1 cellular context compared by ENCODE assay signal in the genomic region with DNA sequence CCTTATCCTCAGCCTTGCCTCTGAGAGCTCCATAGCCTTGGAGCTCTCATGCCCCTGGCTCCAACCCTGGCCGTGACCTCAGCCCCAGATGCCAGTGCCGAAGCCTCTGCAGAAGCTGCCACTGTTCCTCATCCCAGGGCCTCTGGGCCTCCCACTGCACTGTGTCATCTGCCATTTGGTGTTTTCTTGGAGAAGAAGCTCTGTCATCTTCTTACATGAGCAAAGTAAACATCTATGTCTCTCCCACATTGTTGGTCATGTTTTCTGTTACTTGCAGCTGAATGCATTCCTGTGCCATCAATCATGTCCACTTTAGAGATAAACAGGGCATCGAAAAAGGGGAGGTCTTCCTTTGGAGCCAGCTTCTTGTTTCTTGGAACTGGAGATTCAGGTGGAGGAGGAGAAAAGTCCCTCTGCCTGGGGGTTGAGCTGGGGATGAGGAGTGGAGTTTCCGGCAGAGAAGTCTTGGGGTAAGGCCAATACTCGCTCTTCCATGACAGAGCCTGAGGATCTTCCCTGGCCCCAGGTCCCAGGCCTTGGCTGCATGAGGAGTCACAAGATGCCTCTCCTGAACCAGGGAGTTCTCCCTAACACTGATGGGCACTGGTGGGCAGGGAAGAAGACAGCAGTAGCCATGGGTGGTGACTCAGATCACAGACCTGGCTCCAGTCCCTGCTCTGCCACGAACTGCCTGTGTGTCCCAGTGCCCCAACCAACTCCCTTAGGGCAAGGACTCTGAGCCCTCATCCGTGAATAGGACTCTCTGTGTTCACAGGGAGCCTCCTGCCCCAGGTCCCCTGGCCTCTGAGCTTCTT.
A peak's percentile ranks its signal among the peaks of the same experiment; 100 is the strongest.
TF ChIP-seq lines count a peak whose summit lies in the region.

No MANE protein-coding gene starts in this region.

TF ChIP-seq in HepG2, 621 proteins besides CTCF, POLR2A, EP300 and RAD21 (continued from another document):
- 0 out of 2 replicates have a peak, but pooled peaks have one; percentile 12 for TF ChIP-seq SAP130 (CRISPR knock-in tag; IDR thresholded peaks at IDR 0.05; ENCODE audit: low read depth)
- peak; percentile 35; the same call in 1 of the 2 replicates for TF ChIP-seq SALL1 (CRISPR knock-in tag; IDR thresholded peaks at IDR 0.05)
- TF ChIP-seq ZFP37 (CRISPR knock-in tag; IDR thresholded peaks at IDR 0.05; ENCODE audit: borderline replicate concordance), result no peak
- no peak for TF ChIP-seq NR2F6 (IDR thresholded peaks at IDR 0.05)
- TF ChIP-seq NR2F6 (CRISPR knock-in tag; IDR thresholded peaks at IDR 0.05), result peak; percentile 27; the same call in 1 of the 2 replicates
- TF ChIP-seq NCOA5 (CRISPR knock-in tag; IDR thresholded peaks at IDR 0.05), result no peak
- no peak for TF ChIP-seq MAFG (CRISPR knock-in tag; IDR thresholded peaks at IDR 0.05)
- TF ChIP-seq RXRA (CRISPR knock-in tag; IDR thresholded peaks at IDR 0.05), result peak; percentile 32; the same call in 1 of the 2 replicates
- TF ChIP-seq, protein P1, sequence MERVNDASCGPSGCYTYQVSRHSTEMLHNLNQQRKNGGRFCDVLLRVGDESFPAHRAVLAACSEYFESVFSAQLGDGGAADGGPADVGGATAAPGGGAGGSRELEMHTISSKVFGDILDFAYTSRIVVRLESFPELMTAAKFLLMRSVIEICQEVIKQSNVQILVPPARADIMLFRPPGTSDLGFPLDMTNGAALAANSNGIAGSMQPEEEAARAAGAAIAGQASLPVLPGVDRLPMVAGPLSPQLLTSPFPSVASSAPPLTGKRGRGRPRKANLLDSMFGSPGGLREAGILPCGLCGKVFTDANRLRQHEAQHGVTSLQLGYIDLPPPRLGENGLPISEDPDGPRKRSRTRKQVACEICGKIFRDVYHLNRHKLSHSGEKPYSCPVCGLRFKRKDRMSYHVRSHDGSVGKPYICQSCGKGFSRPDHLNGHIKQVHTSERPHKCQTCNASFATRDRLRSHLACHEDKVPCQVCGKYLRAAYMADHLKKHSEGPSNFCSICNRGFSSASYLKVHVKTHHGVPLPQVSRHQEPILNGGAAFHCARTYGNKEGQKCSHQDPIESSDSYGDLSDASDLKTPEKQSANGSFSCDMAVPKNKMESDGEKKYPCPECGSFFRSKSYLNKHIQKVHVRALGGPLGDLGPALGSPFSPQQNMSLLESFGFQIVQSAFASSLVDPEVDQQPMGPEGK (CRISPR knock-in tag; IDR thresholded peaks at IDR 0.05), result peak; percentile 31; the same call in 1 of the 2 replicates
- TF ChIP-seq, protein P2, sequence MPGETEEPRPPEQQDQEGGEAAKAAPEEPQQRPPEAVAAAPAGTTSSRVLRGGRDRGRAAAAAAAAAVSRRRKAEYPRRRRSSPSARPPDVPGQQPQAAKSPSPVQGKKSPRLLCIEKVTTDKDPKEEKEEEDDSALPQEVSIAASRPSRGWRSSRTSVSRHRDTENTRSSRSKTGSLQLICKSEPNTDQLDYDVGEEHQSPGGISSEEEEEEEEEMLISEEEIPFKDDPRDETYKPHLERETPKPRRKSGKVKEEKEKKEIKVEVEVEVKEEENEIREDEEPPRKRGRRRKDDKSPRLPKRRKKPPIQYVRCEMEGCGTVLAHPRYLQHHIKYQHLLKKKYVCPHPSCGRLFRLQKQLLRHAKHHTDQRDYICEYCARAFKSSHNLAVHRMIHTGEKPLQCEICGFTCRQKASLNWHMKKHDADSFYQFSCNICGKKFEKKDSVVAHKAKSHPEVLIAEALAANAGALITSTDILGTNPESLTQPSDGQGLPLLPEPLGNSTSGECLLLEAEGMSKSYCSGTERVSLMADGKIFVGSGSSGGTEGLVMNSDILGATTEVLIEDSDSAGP (CRISPR knock-in tag; IDR thresholded peaks at IDR 0.05; ENCODE audit: borderline replicate concordance), result 0 out of 2 replicates have a peak, but pooled peaks have one; percentile 20
- TF ChIP-seq BRCA1 (CRISPR knock-in tag; IDR thresholded peaks at IDR 0.05), result no peak
- TF ChIP-seq FOSL2 (CRISPR knock-in tag; IDR thresholded peaks at IDR 0.05), result peak; percentile 53; the same call in 1 of the 2 replicates
- peak; percentile 62 for TF ChIP-seq HMG20A (CRISPR knock-in tag; IDR thresholded peaks at IDR 0.05; ENCODE audit: borderline replicate concordance)
- TF ChIP-seq ZNF644 (CRISPR knock-in tag; IDR thresholded peaks at IDR 0.05; ENCODE audit: low read depth), result peak; percentile 58; the same call in 1 of the 2 replicates
- TF ChIP-seq, protein P3, sequence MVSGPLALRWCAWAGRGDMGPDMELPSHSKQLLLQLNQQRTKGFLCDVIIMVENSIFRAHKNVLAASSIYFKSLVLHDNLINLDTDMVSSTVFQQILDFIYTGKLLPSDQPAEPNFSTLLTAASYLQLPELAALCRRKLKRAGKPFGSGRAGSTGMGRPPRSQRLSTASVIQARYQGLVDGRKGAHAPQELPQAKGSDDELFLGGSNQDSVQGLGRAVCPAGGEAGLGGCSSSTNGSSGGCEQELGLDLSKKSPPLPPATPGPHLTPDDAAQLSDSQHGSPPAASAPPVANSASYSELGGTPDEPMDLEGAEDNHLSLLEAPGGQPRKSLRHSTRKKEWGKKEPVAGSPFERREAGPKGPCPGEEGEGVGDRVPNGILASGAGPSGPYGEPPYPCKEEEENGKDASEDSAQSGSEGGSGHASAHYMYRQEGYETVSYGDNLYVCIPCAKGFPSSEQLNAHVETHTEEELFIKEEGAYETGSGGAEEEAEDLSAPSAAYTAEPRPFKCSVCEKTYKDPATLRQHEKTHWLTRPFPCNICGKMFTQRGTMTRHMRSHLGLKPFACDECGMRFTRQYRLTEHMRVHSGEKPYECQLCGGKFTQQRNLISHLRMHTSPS (CRISPR knock-in tag; IDR thresholded peaks at IDR 0.05; ENCODE audit: low read depth), result peak; percentile 67; the same call in 1 of the 2 replicates
- peak; percentile 28; the same call in 1 of the 2 replicates for TF ChIP-seq ZMYM3 (CRISPR knock-in tag; IDR thresholded peaks at IDR 0.05)
- TF ChIP-seq FOXA1 (IDR thresholded peaks at IDR 0.05), result no peak
- peak; percentile 67 for TF ChIP-seq FOXA1 (CRISPR knock-in tag; IDR thresholded peaks at IDR 0.05)
- no peak for TF ChIP-seq NFKBIZ (CRISPR knock-in tag; IDR thresholded peaks at IDR 0.05)
- TF ChIP-seq SOX13 (IDR thresholded peaks at IDR 0.05), result peak; percentile 16; the same call in 1 of the 2 replicates
- peak in 1 of 2 experiments; percentile 44; a peak in 1 of 4 replicates for TF ChIP-seq SOX13 (CRISPR knock-in tag; conservative IDR thresholded peaks at IDR 0.05 in 1 of 2, IDR thresholded peaks at IDR 0.05 in 1 of 2)
- TF ChIP-seq, protein P4, sequence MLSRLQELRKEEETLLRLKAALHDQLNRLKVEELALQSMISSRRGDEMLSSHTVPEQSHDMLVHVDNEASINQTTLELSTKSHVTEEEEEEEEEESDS (CRISPR knock-in tag; IDR thresholded peaks at IDR 0.05; ENCODE audit: borderline replicate concordance), result no peak
- TF ChIP-seq, protein P5, sequence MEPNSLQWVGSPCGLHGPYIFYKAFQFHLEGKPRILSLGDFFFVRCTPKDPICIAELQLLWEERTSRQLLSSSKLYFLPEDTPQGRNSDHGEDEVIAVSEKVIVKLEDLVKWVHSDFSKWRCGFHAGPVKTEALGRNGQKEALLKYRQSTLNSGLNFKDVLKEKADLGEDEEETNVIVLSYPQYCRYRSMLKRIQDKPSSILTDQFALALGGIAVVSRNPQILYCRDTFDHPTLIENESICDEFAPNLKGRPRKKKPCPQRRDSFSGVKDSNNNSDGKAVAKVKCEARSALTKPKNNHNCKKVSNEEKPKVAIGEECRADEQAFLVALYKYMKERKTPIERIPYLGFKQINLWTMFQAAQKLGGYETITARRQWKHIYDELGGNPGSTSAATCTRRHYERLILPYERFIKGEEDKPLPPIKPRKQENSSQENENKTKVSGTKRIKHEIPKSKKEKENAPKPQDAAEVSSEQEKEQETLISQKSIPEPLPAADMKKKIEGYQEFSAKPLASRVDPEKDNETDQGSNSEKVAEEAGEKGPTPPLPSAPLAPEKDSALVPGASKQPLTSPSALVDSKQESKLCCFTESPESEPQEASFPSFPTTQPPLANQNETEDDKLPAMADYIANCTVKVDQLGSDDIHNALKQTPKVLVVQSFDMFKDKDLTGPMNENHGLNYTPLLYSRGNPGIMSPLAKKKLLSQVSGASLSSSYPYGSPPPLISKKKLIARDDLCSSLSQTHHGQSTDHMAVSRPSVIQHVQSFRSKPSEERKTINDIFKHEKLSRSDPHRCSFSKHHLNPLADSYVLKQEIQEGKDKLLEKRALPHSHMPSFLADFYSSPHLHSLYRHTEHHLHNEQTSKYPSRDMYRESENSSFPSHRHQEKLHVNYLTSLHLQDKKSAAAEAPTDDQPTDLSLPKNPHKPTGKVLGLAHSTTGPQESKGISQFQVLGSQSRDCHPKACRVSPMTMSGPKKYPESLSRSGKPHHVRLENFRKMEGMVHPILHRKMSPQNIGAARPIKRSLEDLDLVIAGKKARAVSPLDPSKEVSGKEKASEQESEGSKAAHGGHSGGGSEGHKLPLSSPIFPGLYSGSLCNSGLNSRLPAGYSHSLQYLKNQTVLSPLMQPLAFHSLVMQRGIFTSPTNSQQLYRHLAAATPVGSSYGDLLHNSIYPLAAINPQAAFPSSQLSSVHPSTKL (CRISPR knock-in tag; IDR thresholded peaks at IDR 0.05), result peak; percentile 51
- TF ChIP-seq, protein P6, sequence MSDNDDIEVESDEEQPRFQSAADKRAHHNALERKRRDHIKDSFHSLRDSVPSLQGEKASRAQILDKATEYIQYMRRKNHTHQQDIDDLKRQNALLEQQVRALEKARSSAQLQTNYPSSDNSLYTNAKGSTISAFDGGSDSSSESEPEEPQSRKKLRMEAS (IDR thresholded peaks at IDR 0.05), result 0 out of 2 replicates have a peak, but pooled peaks have one; percentile 12
- peak; percentile 20; the same call in 1 of the 2 replicates for TF ChIP-seq POLR2G (IDR thresholded peaks at IDR 0.05; ENCODE audit: low read depth, low read length)
- TF ChIP-seq ZNF441 (CRISPR knock-in tag; IDR thresholded peaks at IDR 0.05; ENCODE audit: borderline replicate concordance), result no peak
- TF ChIP-seq, protein P7, sequence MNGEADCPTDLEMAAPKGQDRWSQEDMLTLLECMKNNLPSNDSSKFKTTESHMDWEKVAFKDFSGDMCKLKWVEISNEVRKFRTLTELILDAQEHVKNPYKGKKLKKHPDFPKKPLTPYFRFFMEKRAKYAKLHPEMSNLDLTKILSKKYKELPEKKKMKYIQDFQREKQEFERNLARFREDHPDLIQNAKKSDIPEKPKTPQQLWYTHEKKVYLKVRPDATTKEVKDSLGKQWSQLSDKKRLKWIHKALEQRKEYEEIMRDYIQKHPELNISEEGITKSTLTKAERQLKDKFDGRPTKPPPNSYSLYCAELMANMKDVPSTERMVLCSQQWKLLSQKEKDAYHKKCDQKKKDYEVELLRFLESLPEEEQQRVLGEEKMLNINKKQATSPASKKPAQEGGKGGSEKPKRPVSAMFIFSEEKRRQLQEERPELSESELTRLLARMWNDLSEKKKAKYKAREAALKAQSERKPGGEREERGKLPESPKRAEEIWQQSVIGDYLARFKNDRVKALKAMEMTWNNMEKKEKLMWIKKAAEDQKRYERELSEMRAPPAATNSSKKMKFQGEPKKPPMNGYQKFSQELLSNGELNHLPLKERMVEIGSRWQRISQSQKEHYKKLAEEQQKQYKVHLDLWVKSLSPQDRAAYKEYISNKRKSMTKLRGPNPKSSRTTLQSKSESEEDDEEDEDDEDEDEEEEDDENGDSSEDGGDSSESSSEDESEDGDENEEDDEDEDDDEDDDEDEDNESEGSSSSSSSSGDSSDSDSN (CRISPR knock-in tag; IDR thresholded peaks at IDR 0.05), result 0 out of 2 replicates have a peak, but pooled peaks have one; percentile 32
- TF ChIP-seq SOX6 (IDR thresholded peaks at IDR 0.05), result no peak
- TF ChIP-seq SOX6 (CRISPR knock-in tag; IDR thresholded peaks at IDR 0.05), result 0 out of 2 replicates have a peak, but pooled peaks have one; percentile 18
- 0 out of 2 replicates have a peak, but pooled peaks have one; percentile 38 for TF ChIP-seq ZNF30 (CRISPR knock-in tag; IDR thresholded peaks at IDR 0.05)
- no peak for TF ChIP-seq ZNF367 (CRISPR knock-in tag; IDR thresholded peaks at IDR 0.05; ENCODE audit: borderline replicate concordance)
- TF ChIP-seq RARA (CRISPR knock-in tag; IDR thresholded peaks at IDR 0.05), result peak; percentile 25; the same call in 1 of the 2 replicates
- TF ChIP-seq SMC3 (IDR thresholded peaks at IDR 0.05; ENCODE audit: low read length), result no peak
- peak; percentile 78 for TF ChIP-seq HNRNPL (IDR thresholded peaks at IDR 0.05; ENCODE audit: low read depth, low read length)
- TF ChIP-seq, protein P8, sequence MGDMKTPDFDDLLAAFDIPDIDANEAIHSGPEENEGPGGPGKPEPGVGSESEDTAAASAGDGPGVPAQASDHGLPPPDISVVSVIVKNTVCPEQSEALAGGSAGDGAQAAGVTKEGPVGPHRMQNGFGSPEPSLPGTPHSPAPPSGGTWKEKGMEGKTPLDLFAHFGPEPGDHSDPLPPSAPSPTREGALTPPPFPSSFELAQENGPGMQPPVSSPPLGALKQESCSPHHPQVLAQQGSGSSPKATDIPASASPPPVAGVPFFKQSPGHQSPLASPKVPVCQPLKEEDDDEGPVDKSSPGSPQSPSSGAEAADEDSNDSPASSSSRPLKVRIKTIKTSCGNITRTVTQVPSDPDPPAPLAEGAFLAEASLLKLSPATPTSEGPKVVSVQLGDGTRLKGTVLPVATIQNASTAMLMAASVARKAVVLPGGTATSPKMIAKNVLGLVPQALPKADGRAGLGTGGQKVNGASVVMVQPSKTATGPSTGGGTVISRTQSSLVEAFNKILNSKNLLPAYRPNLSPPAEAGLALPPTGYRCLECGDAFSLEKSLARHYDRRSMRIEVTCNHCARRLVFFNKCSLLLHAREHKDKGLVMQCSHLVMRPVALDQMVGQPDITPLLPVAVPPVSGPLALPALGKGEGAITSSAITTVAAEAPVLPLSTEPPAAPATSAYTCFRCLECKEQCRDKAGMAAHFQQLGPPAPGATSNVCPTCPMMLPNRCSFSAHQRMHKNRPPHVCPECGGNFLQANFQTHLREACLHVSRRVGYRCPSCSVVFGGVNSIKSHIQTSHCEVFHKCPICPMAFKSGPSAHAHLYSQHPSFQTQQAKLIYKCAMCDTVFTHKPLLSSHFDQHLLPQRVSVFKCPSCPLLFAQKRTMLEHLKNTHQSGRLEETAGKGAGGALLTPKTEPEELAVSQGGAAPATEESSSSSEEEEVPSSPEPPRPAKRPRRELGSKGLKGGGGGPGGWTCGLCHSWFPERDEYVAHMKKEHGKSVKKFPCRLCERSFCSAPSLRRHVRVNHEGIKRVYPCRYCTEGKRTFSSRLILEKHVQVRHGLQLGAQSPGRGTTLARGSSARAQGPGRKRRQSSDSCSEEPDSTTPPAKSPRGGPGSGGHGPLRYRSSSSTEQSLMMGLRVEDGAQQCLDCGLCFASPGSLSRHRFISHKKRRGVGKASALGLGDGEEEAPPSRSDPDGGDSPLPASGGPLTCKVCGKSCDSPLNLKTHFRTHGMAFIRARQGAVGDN (CRISPR knock-in tag; IDR thresholded peaks at IDR 0.05), result peak; percentile 63
- TF ChIP-seq HNF4A (CRISPR knock-in tag; IDR thresholded peaks at IDR 0.05), result peak; percentile 66; the same call in 1 of the 2 replicates
- peak; percentile 47 for TF ChIP-seq GATAD2A (CRISPR knock-in tag; IDR thresholded peaks at IDR 0.05)
- TF ChIP-seq FOXA3 (CRISPR knock-in tag; IDR thresholded peaks at IDR 0.05), result 0 out of 2 replicates have a peak, but pooled peaks have one; percentile 24
